Comparison of ENCODE assay signal across 9 cellular contexts in genomic region chr10:93916257-93917063, GRCh38. TPM values are rescaled to one million over a fixed set of nuclear protein-coding genes. Genes with fewer than 3 reads are reported as not detected.
DNase-seq lines count a peak whose midpoint lies in the region; ATAC-seq, FAIRE-seq and TF ChIP-seq lines count a peak whose summit lies in the region.
"Had no signal": no experiment of that assay in that cellular context is flagged by ENCODE, and none has a peak within 500 bp of the region (broad histone marks: within the 10 kb centered on the region; RNA-seq: fewer than 3 reads in every experiment).

No MANE protein-coding gene starts in this region.

- H4K91ac ChIP-seq in mesenchymal stem cell (ENCODE audit: low read length) = no peak overlapping the region

- H4K8ac ChIP-seq in mesenchymal stem cell (ENCODE audit: low read length) = no peak overlapping the region

- no peak overlapping the region for H2BK15ac ChIP-seq in mesenchymal stem cell (ENCODE audit: low read depth, poor library complexity, severe bottlenecking)

- FAIRE-seq in bronchial epithelial cell (lab: Jason Lieb, UNC) = no peak

- H3K9me3 ChIP-seq in mesenchymal stem cell (ENCODE audit: control insufficient read depth, low read length) = no peaks in the 10 kb centered on the region
- H3K9me3 ChIP-seq: SJCRH30 had no signal

- no peak overlapping the region for H3K4me2 ChIP-seq in mesenchymal stem cell (ENCODE audit: low read length, poor library complexity, severe bottlenecking)

- H2BK120ac ChIP-seq in mesenchymal stem cell (ENCODE audit: low read depth, low read length) = no peak overlapping the region

- no peak overlapping the region for H2AK5ac ChIP-seq in mesenchymal stem cell (ENCODE audit: low read length, severe bottlenecking)

- H3K27me3 ChIP-seq in bronchial epithelial cell (ENCODE audit: control insufficient read depth, insufficient read depth, low read length) (no peaks in the 10 kb centered on the region), mesenchymal stem cell (ENCODE audit: control insufficient read depth in 1 of 2, insufficient read depth in 1 of 2, low read length in 2 of 2) (no peaks in the 10 kb centered on the region)
- H3K27me3 ChIP-seq: SJCRH30 had no signal

- TF ChIP-seq CTCF in bronchial epithelial cell (IDR thresholded peaks at IDR 0.05; ENCODE audit: insufficient read depth, low read length, severe bottlenecking) = peak; percentile 51

- WGBS in mesenchymal stem cell = 84% methylated on average over 7 of the region's 8 CpGs

- H3K4ac ChIP-seq in mesenchymal stem cell (ENCODE audit: low read depth in 1 of 2, low read length in 2 of 2) = no peak overlapping the region

- no peak overlapping the region for H3K23ac ChIP-seq in mesenchymal stem cell (ENCODE audit: low read length in 2 of 2)

- DNase-seq in GM03348 (ENCODE audit: low spot score) = peak; percentile 42
- DNase-seq in NCI-H1694 treated with DMSO at 0.1 percent for 48 hours (lab: John Stamatoyannopoulos, UW) = peak; percentile 54
- DNase-seq in bronchial epithelial cell (ENCODE audit: low read depth) = peak; percentile 64
- DNase-seq in mesenchymal stem cell = peak; percentile 56
- no peak for DNase-seq in activated CD4-positive, CD25-positive, alpha-beta regulatory T cell (lab: John Stamatoyannopoulos, UW)
- DNase-seq in MV-4-11 (lab: John Stamatoyannopoulos, UW) = no peak
- no peak for DNase-seq in NCI-H187 (lab: John Stamatoyannopoulos, UW)

- H3K79me1 ChIP-seq in mesenchymal stem cell (replicated peaks; ENCODE audit: low read length, poor library complexity, severe bottlenecking) = no peaks in the 10 kb centered on the region

- no peak overlapping the region for H2AFZ ChIP-seq in mesenchymal stem cell (ENCODE audit: low read depth, low read length)

- no peak overlapping the region for H3K27ac ChIP-seq in mesenchymal stem cell (ENCODE audit: low read length, poor library complexity, severe bottlenecking)
- H3K27ac ChIP-seq: SJCRH30 had no signal

- no peak overlapping the region for H3K9ac ChIP-seq in mesenchymal stem cell (ENCODE audit: low read length)

- H3K36me3 ChIP-seq in bronchial epithelial cell (ENCODE audit: control insufficient read depth, insufficient read depth, low read length) = no peaks in the 10 kb centered on the region
- H3K36me3 ChIP-seq in mesenchymal stem cell (ENCODE audit: control insufficient read depth in 1 of 2, insufficient read depth in 2 of 2, low read depth in 1 of 2, low read length in 2 of 2) = no peaks in the 10 kb centered on the region
- H3K36me3 ChIP-seq: SJCRH30 had no signal

- H2BK5ac ChIP-seq in mesenchymal stem cell (ENCODE audit: low read depth, low read length, poor library complexity, severe bottlenecking) = no peak overlapping the region

- H3K4me3 ChIP-seq in bronchial epithelial cell (ENCODE audit: low read depth, low read length) (peak overlapping the region; percentile 2), mesenchymal stem cell (ENCODE audit: insufficient read depth in 1 of 2, low read depth in 1 of 2, low read length in 2 of 2) (no peak overlapping the region)
- H3K4me3 ChIP-seq: SJCRH30 had no signal

- H3K18ac ChIP-seq in mesenchymal stem cell (ENCODE audit: low read depth in 1 of 2, low read length in 2 of 2) = no peak overlapping the region

- peaks cover 3% of the 10 kb centered on the region for H3K4me1 ChIP-seq in mesenchymal stem cell (ENCODE audit: control insufficient read depth, insufficient read depth, low read depth, low read length)

- no peak overlapping the region for H3K14ac ChIP-seq in mesenchymal stem cell (ENCODE audit: low read length in 2 of 2)

- ATAC-seq in HG02678 (IDR thresholded peaks at IDR 0.05; ENCODE audit: unreplicated experiment) = no peak

- no peak overlapping the region for H2BK12ac ChIP-seq in mesenchymal stem cell (ENCODE audit: low read length in 2 of 2)

RNA-seq across cellular contexts. Expression of gene SLC35G1, which starts 22.7 kb away (rescaled TPM):
- 2.1 and 2.4 TPM in 2 replicates for total RNA-seq in bronchial epithelial cell
- polyA plus RNA-seq in mesenchymal stem cell (2013, experiment 1 of 2) = 14.5 TPM
- 15.7 TPM for polyA plus RNA-seq in mesenchymal stem cell (2013, experiment 2 of 2)

Comparison
In these comparisons a context has a peak if more than half of its experiments do, and no peak if none do; other contexts are left out.
1. DNase-seq: peak in GM03348 (single experiment), NCI-H1694 treated with DMSO at 0.1 percent for 48 hours (single experiment), bronchial epithelial cell (single experiment) and mesenchymal stem cell (single experiment); none in activated CD4-positive, CD25-positive, alpha-beta regulatory T cell (0 of 4), MV-4-11 (single experiment) and NCI-H187 (0 of 2).